In the genomic region with DNA sequence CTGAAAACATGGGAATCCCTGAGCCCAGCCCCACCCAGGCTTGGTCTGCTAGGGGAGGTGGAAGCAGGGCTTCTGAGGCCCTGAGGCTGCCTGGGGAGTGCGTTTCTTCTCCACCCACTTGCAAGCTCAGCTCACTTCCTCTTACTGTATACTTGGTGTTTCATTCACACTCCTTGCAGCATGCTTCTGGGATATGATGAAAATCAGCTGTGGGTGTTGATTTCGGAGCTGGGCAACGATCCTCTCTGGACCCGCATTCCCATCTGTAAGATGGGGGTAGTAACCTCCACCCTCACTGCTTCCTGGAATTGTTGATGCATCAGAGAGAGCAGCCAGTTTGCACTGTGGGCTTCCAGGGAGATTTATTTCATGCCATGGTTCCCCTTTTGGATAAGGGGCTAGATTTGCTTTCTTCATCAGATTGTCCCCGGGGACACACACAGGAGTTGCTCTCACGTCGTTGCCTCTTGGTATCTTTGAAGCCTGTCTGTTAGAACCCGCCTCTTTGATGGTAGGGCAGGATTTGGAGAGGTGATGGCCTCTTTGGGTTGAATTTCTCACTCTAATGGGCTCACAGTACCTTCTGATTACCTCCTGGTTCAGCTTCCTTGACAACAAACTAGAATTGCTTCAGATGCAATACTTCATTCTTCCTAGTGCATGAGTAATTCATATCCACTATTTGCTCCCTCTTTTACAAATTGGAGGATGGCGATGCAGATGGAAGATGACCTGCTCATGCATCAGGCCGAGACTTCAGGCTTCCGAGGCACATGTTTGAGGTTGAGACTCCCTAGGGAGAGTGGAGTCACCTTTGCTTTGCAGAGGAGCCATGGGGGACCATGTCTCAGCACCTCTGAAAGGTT, we compare ENCODE assay signal across 1 cellular context.
TF ChIP-seq lines count a peak whose summit lies in the region.

No MANE protein-coding gene starts in this region.

TF ChIP-seq in SK-N-SH, 30 proteins besides CTCF, POLR2A, EP300 and RAD21 (continued from another document):
- TF ChIP-seq, protein P1, sequence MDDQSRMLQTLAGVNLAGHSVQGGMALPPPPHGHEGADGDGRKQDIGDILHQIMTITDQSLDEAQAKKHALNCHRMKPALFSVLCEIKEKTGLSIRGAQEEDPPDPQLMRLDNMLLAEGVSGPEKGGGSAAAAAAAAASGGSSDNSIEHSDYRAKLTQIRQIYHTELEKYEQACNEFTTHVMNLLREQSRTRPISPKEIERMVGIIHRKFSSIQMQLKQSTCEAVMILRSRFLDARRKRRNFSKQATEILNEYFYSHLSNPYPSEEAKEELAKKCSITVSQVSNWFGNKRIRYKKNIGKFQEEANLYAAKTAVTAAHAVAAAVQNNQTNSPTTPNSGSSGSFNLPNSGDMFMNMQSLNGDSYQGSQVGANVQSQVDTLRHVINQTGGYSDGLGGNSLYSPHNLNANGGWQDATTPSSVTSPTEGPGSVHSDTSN (IDR thresholded peaks at IDR 0.05), result no peak
- TF ChIP-seq CHD2 (IDR thresholded peaks at IDR 0.05; ENCODE audit: low read length, partially characterized antibody), result no peak
- TF ChIP-seq NFIC (IDR thresholded peaks at IDR 0.05; ENCODE audit: borderline replicate concordance), result no peak
- no peak for TF ChIP-seq FOXJ3 (CRISPR knock-in tag; IDR thresholded peaks at IDR 0.05)
- no peak for TF ChIP-seq MEF2A (IDR thresholded peaks at IDR 0.05; ENCODE audit: borderline replicate concordance, low read depth)
- no peak for TF ChIP-seq ELF1 (IDR thresholded peaks at IDR 0.05)
- TF ChIP-seq, protein P2, sequence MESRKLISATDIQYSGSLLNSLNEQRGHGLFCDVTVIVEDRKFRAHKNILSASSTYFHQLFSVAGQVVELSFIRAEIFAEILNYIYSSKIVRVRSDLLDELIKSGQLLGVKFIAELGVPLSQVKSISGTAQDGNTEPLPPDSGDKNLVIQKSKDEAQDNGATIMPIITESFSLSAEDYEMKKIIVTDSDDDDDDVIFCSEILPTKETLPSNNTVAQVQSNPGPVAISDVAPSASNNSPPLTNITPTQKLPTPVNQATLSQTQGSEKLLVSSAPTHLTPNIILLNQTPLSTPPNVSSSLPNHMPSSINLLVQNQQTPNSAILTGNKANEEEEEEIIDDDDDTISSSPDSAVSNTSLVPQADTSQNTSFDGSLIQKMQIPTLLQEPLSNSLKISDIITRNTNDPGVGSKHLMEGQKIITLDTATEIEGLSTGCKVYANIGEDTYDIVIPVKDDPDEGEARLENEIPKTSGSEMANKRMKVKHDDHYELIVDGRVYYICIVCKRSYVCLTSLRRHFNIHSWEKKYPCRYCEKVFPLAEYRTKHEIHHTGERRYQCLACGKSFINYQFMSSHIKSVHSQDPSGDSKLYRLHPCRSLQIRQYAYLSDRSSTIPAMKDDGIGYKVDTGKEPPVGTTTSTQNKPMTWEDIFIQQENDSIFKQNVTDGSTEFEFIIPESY (IDR thresholded peaks at IDR 0.05; ENCODE audit: borderline replicate concordance, low read depth), result no peak
- TF ChIP-seq TCF12 (IDR thresholded peaks at IDR 0.05), result no peak
- TF ChIP-seq TAF1 (IDR thresholded peaks at IDR 0.05; ENCODE audit: borderline replicate concordance, low read depth, low read length), result no peak
- TF ChIP-seq NRF1 (IDR thresholded peaks at IDR 0.05; ENCODE audit: low read depth, low read length), result no peak
